10 cellular contexts compared by ENCODE assay signal in genomic region chr6:44475417-44475778, GRCh38.
A peak's percentile ranks its signal among the peaks of the same experiment; 100 is the strongest.
DNase-seq lines count a peak whose midpoint lies in the region; ATAC-seq, FAIRE-seq and TF ChIP-seq lines count a peak whose summit lies in the region.
"Had no signal": no experiment of that assay in that cellular context is flagged by ENCODE, and none has a peak within 500 bp of the region (broad histone marks: within the 10 kb centered on the region; RNA-seq: fewer than 3 reads in every experiment).

No MANE protein-coding gene starts in this region.

- no peaks in the 10 kb centered on the region for H3K9me3 Mint-ChIP-seq in CD4-positive, alpha-beta T cell

- H3K4me2 ChIP-seq in OCI-LY3 (ENCODE audit: low read length) (peak overlapping the region; percentile 94), HepG2 (ENCODE audit: low read depth, low read length) (peak overlapping the region; percentile 97)

- no peak for TF ChIP-seq RAD21 in HepG2 (CRISPR knock-in tag; IDR thresholded peaks at IDR 0.05)

- TF ChIP-seq CTCF in C4-2B (conservative IDR thresholded peaks at IDR 0.05) (no peak), OCI-LY3 (IDR thresholded peaks at IDR 0.05; ENCODE audit: low read depth, low read length) (no peak), HepG2 (CRISPR knock-in tag; IDR thresholded peaks at IDR 0.05) (no peak), kidney (IDR thresholded peaks at IDR 0.05; ENCODE audit: borderline replicate concordance, extremely low read depth, insufficient read depth) (no peak)
- TF ChIP-seq CTCF in CD4-positive, alpha-beta T cell (IDR thresholded peaks at IDR 0.05) = no peak

- BruUV-seq in HepG2 (replicated peaks; lab: Mats Ljungman, UMichigan) = no TSS peak

- no peaks in the 10 kb centered on the region for H4K20me1 ChIP-seq in OCI-LY3 (ENCODE audit: insufficient read depth, low read length)
- H4K20me1 ChIP-seq in HepG2 (ENCODE audit: insufficient read depth, low read length) = no peaks in the 10 kb centered on the region

- H3K27ac ChIP-seq in C4-2B (peak overlapping the region; percentile 64; the same call in 1 of the 2 replicates), OCI-LY3 (ENCODE audit: low read length) (no peak overlapping the region), HepG2 (ENCODE audit: extremely low read length, insufficient read depth, low read length) (no peak overlapping the region), kidney (ENCODE audit: low read depth in 2 of 2, low read length in 2 of 2) (no peak overlapping the region)
- no peak overlapping the region for H3K27ac ChIP-seq in CD4-positive, alpha-beta T cell (ENCODE audit: low read depth, low read length)

- peaks cover 13% of the 10 kb centered on the region for H3K4me1 ChIP-seq in OCI-LY3 (ENCODE audit: low read length)
- peaks cover 9% of the 10 kb centered on the region; the same call in 1 of the 2 replicates for H3K4me1 ChIP-seq in HepG2 (ENCODE audit: insufficient read depth, low read length)
- peaks cover 4 to 12% of the 10 kb centered on the region in 2 donors for H3K4me1 ChIP-seq in kidney (ENCODE audit: control insufficient read depth in 1 of 2, insufficient read depth in 1 of 2, low read depth in 1 of 2, low read length in 2 of 2)
- H3K4me1 ChIP-seq: BE2C had no signal

- H3K27me3 Mint-ChIP-seq in CD4-positive, alpha-beta T cell = no peaks in the 10 kb centered on the region

- no peak for TF ChIP-seq EP300 in HepG2 (IDR thresholded peaks at IDR 0.05; ENCODE audit: low read depth in 2 of 2, low read length in 2 of 2)
- no peak for TF ChIP-seq EP300 in HepG2 (CRISPR knock-in tag; IDR thresholded peaks at IDR 0.05; ENCODE audit: borderline replicate concordance)

- in situ Hi-C loops in HepG2 (cut with HindIII; ENCODE audit: extremely low pct_ligation_motif_present, low pct_unique_long_range_greater_than_20kb) = loop anchor here (10.0 kb wide), 2 partner anchors 169 to 1239 kb away; no protein-coding TSS in a partner anchor

- no peak overlapping the region for H3K9ac ChIP-seq in OCI-LY3 (ENCODE audit: low read length)
- H3K9ac ChIP-seq in HepG2 (ENCODE audit: insufficient read depth, low read depth, low read length) = no peak overlapping the region
- no peak overlapping the region for H3K9ac ChIP-seq in kidney (ENCODE audit: low read length in 2 of 2)

- FAIRE-seq in HepG2 (lab: Jason Lieb, UNC) (no peak), kidney (lab: Jason Lieb, UNC) (no peak)

- H3K36me3 Mint-ChIP-seq in CD4-positive, alpha-beta T cell (ENCODE audit: low read depth) = no peaks in the 10 kb centered on the region

- peak overlapping the region; percentile 72 for H3K4me3 ChIP-seq in OCI-LY3 (ENCODE audit: low read length)
- peak overlapping the region in 1 of 3 experiments; percentile 74; a peak in 1 of 6 replicates for H3K4me3 ChIP-seq in HepG2 (replicated peaks in 1 of 3; ENCODE audit: insufficient read depth in 1 of 3, low read depth in 2 of 3, low read length in 3 of 3)
- no peak overlapping the region for H3K4me3 ChIP-seq in kidney (ENCODE audit: low read length in 2 of 2)
- H3K4me3 ChIP-seq: SJSA1 had no signal

- H2AFZ ChIP-seq in OCI-LY3 (ENCODE audit: low read depth, low read length) = peak overlapping the region; percentile 68
- no peak overlapping the region for H2AFZ ChIP-seq in HepG2 (ENCODE audit: low read length)

- H3K27me3 ChIP-seq in OCI-LY3 (ENCODE audit: low read depth, low read length) = peaks cover 51% of the 10 kb centered on the region
- peaks cover 11 to 86% of the 10 kb centered on the region in 2 experiments; a peak in 4 of 5 replicates for H3K27me3 ChIP-seq in HepG2 (ENCODE audit: control insufficient read depth in 1 of 2, insufficient read depth in 2 of 2, low read length in 2 of 2)
- H3K27me3 ChIP-seq in CD4-positive, alpha-beta T cell (ENCODE audit: control insufficient read depth, insufficient read depth, low read length) = no peaks in the 10 kb centered on the region
- H3K27me3 ChIP-seq: SJSA1 had no signal

- H3K4me1 Mint-ChIP-seq in CD4-positive, alpha-beta T cell (ENCODE audit: low read depth) = peaks cover 5% of the 10 kb centered on the region

- no peaks in the 10 kb centered on the region for H3K36me3 ChIP-seq in OCI-LY3 (replicated peaks; ENCODE audit: low read depth, low read length)
- H3K36me3 ChIP-seq in HepG2 (replicated peaks in 1 of 2; ENCODE audit: control insufficient read depth in 1 of 2, insufficient read depth in 2 of 2, low read length in 2 of 2) = no peaks in the 10 kb centered on the region
- H3K36me3 ChIP-seq in kidney (ENCODE audit: control insufficient read depth in 1 of 2, insufficient read depth in 2 of 2, low read length in 2 of 2) = no peaks in the 10 kb centered on the region
- H3K36me3 ChIP-seq: BE2C, SJSA1 had no signal

- no peaks in the 10 kb centered on the region for H3K79me2 ChIP-seq in OCI-LY3 (ENCODE audit: low read length)
- H3K79me2 ChIP-seq in HepG2 (ENCODE audit: insufficient read depth, low read length) = no peaks in the 10 kb centered on the region

- CTCF ChIA-PET in HepG2 (lab: Yijun Ruan, JAX; ENCODE audit: low intra/inter-chr PET ratio, low total read pairs) = interaction anchor here (1.4 to 1.9 kb wide), 3 partner anchors 19 to 1239 kb away, joined by 4 to 15 read pairs (median 7); no protein-coding TSS in a partner anchor
- CTCF ChIA-PET in CD4-positive, alpha-beta T cell (lab: Charles Lee) = interaction anchor here (0.5 to 2.4 kb wide), 13 partner anchors 10 to 1935 kb away, joined by 3 to 11 read pairs (median 5); no protein-coding TSS in a partner anchor

- peak; percentile 16 for ATAC-seq in GM19467 (IDR thresholded peaks at IDR 0.05; ENCODE audit: unreplicated experiment)
- ATAC-seq in HepG2 = peak; percentile 35
- no peak for ATAC-seq in CD4-positive, alpha-beta T cell (ENCODE audit: poor library complexity)
- ATAC-seq in HG03439 (IDR thresholded peaks at IDR 0.05; ENCODE audit: unreplicated experiment) = no peak
- no peak for ATAC-seq in HG02763 (IDR thresholded peaks at IDR 0.05; ENCODE audit: unreplicated experiment)

- POLR2A ChIA-PET in HepG2 (lab: Yijun Ruan, JAX) = interaction anchor here (0.6 kb wide), 1 partner anchor 176 kb away, joined by 3 read pairs; no protein-coding TSS in a partner anchor
- POLR2A ChIA-PET in CD4-positive, alpha-beta T cell (lab: Charles Lee) = interaction anchor here (0.6 to 1.1 kb wide), 2 partner anchors 1239 to 1935 kb away, joined by 3 to 4 read pairs; no protein-coding TSS in a partner anchor

- DNase-seq in HepG2 (ENCODE audit: low spot score) (no peak), kidney (no peak)
- DNase-seq in CD4-positive, alpha-beta T cell = no peak

- 33% methylated on average over 2 of the region's 6 CpGs for WGBS in HepG2 (ENCODE audit: low lambda C conversion rate)

- no peak overlapping the region for H3K4me3 Mint-ChIP-seq in CD4-positive, alpha-beta T cell

- no peak overlapping the region for H3K27ac Mint-ChIP-seq in CD4-positive, alpha-beta T cell

- intact Hi-C loops in HepG2 (cut with micrococcal nuclease; ENCODE audit: unreplicated experiment) (loop anchor here (1.0 to 5.0 kb wide), 4 partner anchors 19 to 1239 kb away; no protein-coding TSS in a partner anchor), kidney (cut with DNase I) (no loop called here)
- intact Hi-C loops in CD4-positive, alpha-beta T cell (cut with DNase I, micrococcal nuclease) = loop anchor here (1.0 to 10.0 kb wide), 7 partner anchors 179 to 1935 kb away; no protein-coding TSS in a partner anchor

- no peaks in the 10 kb centered on the region for H3K9me3 ChIP-seq in OCI-LY3 (ENCODE audit: insufficient read depth, low read length)
- no peaks in the 10 kb centered on the region for H3K9me3 ChIP-seq in HepG2 (ENCODE audit: low read length)
- H3K9me3 ChIP-seq in CD4-positive, alpha-beta T cell (ENCODE audit: control insufficient read depth, low read length) = no peaks in the 10 kb centered on the region
- H3K9me3 ChIP-seq in kidney (ENCODE audit: control insufficient read depth in 1 of 2, low read length in 2 of 2) = no peaks in the 10 kb centered on the region
- H3K9me3 ChIP-seq: BE2C had no signal

- no peak for TF ChIP-seq POLR2A in HepG2 (IDR thresholded peaks at IDR 0.05; ENCODE audit: insufficient read depth in 1 of 2, low read depth in 2 of 2, low read length in 2 of 2)

TF ChIP-seq in HepG2, 621 proteins besides CTCF, POLR2A, EP300 and RAD21 (continues in another document):
- TF ChIP-seq DMTF1 (CRISPR knock-in tag; IDR thresholded peaks at IDR 0.05) (no peak), CCAR2 (optimal IDR thresholded peaks at IDR 0.05; ENCODE audit: low read depth, low read length) (no peak), ZNF451 (CRISPR knock-in tag; IDR thresholded peaks at IDR 0.05) (0 out of 2 replicates have a peak, but pooled peaks have one; percentile 74), ZNF841 (CRISPR knock-in tag; IDR thresholded peaks at IDR 0.05; ENCODE audit: borderline replicate concordance) (no peak), ZNF572 (CRISPR knock-in tag; IDR thresholded peaks at IDR 0.05) (no peak), ONECUT2 (CRISPR knock-in tag; IDR thresholded peaks at IDR 0.05) (no peak), HOXD1 (CRISPR knock-in tag; IDR thresholded peaks at IDR 0.05) (no peak), TGIF2 (CRISPR knock-in tag; IDR thresholded peaks at IDR 0.05) (no peak), MXD3 (CRISPR knock-in tag; IDR thresholded peaks at IDR 0.05) (no peak), ZNF678 (CRISPR knock-in tag; IDR thresholded peaks at IDR 0.05) (no peak), ZNF629 (CRISPR knock-in tag; conservative IDR thresholded peaks at IDR 0.05) (0 out of 2 replicates have a peak, but pooled peaks have one; percentile 7), ZNF563 (CRISPR knock-in tag; IDR thresholded peaks at IDR 0.05) (0 out of 2 replicates have a peak, but pooled peaks have one; percentile 25)

Comparison
In these comparisons a context has a peak if more than half of its experiments do, and no peak if none do; other contexts are left out.
1. ATAC-seq: peak in GM19467 (single experiment) and HepG2 (single experiment); none in CD4-positive, alpha-beta T cell (single experiment), HG03439 (single experiment) and HG02763 (single experiment).